In genomic region chr12:89212339-89212771, GRCh38 we compare ENCODE assay signal across 12 cellular contexts.
DNase-seq lines count a peak whose midpoint lies in the region; ATAC-seq and TF ChIP-seq lines count a peak whose summit lies in the region.
"Had no signal": no experiment of that assay in that cellular context is flagged by ENCODE, and none has a peak within 500 bp of the region (broad histone marks: within the 10 kb centered on the region; RNA-seq: fewer than 3 reads in every experiment).

No MANE protein-coding gene starts in this region.

- H3K9me3 ChIP-seq in adipocyte (ENCODE audit: control insufficient read depth, low read length) (no peaks in the 10 kb centered on the region), A673 (ENCODE audit: low read depth, low read length, poor library complexity, severe bottlenecking) (no peaks in the 10 kb centered on the region)

- H3K9ac ChIP-seq in adipocyte (ENCODE audit: low read length) = peak overlapping the region; percentile 44

- DNase-seq in LNCaP clone FGC (ENCODE audit: low read depth) (peak; percentile 66), adipocyte (ENCODE audit: low read depth) (peak; percentile 66), left cardiac atrium (peak; percentile 27), pulmonary artery endothelial cell (ENCODE audit: low read depth, low spot score) (peak; percentile 36), NCI-H1436 (lab: John Stamatoyannopoulos, UW) (no peak), KG1 (lab: John Stamatoyannopoulos, UW) (no peak), A673 (ENCODE audit: low spot score) (no peak)
- DNase-seq: activated CD4-positive, alpha-beta memory T cell treated with anti-CD3 and anti-CD28 coated beads, Interleukin-2, amount 10 ng/mL, durations not matched to agents 7 days and 5 days; activated naive CD4-positive, alpha-beta T cell treated with anti-CD3 and anti-CD28 coated beads, Interleukin-2, amount 50 U/mL, for 16 hours; H7; Karpas-422 had no signal

- CTCF ChIA-PET in A673 (lab: Charles Lee) = no interaction called here

- peak; percentile 62 to 65 for ATAC-seq in left cardiac atrium
- ATAC-seq: stimulated activated effector memory CD8-positive, alpha-beta T cell treated with anti-CD3 and anti-CD28 coated beads, Interleukin-12 subunit alpha, Interleukin-12 subunit beta, amount 100 ng/mL, for 72 hours had no signal

- no peaks in the 10 kb centered on the region for H3K27me3 ChIP-seq in adipocyte (replicated peaks; ENCODE audit: control insufficient read depth, insufficient read depth, low read length)
- H3K27me3 ChIP-seq in A673 (replicated peaks; ENCODE audit: insufficient read depth, low read depth, low read length, poor library complexity) = no peaks in the 10 kb centered on the region

- POLR2A ChIA-PET in A673 (lab: Charles Lee; ENCODE audit: low non-redundant PET) = no interaction called here

- no TSS peak for BruUV-seq in A673 (replicated peaks; lab: Mats Ljungman, UMichigan)

- no peak for TF ChIP-seq CTCF in LNCaP clone FGC (IDR thresholded peaks at IDR 0.05; ENCODE audit: control insufficient read depth, extremely low read depth, insufficient read depth)
- TF ChIP-seq CTCF in A673 (conservative IDR thresholded peaks at IDR 0.05; ENCODE audit: low read depth, low read length) = no peak

- intact Hi-C loops in left cardiac atrium (cut with DNase I) (no loop called here), A673 (cut with micrococcal nuclease; ENCODE audit: unreplicated experiment) (no loop called here)

- H3K4me3 ChIP-seq in LNCaP clone FGC (ENCODE audit: low read depth, low read length) (no peak overlapping the region), adipocyte (ENCODE audit: low read length) (no peak overlapping the region), A673 (ENCODE audit: low read depth, low read length, poor library complexity, severe bottlenecking) (no peak overlapping the region)

- H3K4me1 ChIP-seq in adipocyte (ENCODE audit: control insufficient read depth, insufficient read depth, low read length) (peaks cover 58% of the 10 kb centered on the region), A673 (ENCODE audit: insufficient read depth, low read length, poor library complexity, severe bottlenecking) (peaks cover 65% of the 10 kb centered on the region)

- no peak overlapping the region for H3K27ac ChIP-seq in A673 (ENCODE audit: low read depth, low read length, poor library complexity, severe bottlenecking)

- H3K36me3 ChIP-seq in adipocyte (ENCODE audit: control insufficient read depth, insufficient read depth, low read length, severe bottlenecking) (no peaks in the 10 kb centered on the region), A673 (ENCODE audit: insufficient read depth, low read length, poor library complexity, severe bottlenecking) (no peaks in the 10 kb centered on the region)

Comparison
In these comparisons a context has a peak if more than half of its experiments do, and no peak if none do; other contexts are left out.
1. DNase-seq: peak in LNCaP clone FGC (single experiment), adipocyte (single experiment), left cardiac atrium (single experiment) and pulmonary artery endothelial cell (single experiment); none in NCI-H1436 (single experiment), KG1 (single experiment) and A673 (single experiment).